ENCODE assay signal across 2 cellular contexts in the genomic region with DNA sequence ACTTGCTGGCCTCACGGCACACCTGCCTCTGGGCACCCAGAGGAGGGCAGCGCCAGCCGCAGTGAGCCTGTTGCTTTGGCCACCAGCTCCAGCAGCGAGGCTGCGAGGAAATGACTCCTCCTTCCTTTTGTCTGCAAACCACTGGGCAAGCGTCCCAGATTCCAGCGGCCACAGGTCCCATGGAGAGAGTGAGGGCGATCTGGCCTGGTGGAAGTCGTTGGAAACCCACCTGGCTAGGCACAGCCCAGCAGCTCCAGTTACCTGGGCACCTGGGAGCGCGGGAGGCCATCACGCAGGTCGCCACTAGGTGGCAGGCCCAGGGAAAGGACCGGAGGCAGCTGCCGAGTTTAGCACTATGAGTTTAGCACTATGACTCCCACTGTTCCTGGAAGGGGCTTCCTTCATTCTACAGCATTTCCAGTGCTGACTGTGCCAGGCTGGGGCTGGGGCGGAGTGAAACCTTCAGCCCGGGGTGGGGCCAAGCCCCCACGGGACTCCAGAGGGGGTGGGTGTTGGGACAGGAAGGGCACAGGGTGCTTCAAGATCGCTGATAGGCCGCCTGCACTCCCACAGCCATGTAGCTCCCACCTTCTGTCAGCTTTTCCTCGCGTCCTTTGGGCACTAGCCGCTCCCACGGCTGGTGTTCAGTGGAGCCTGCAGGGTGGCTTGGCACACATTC.
TF ChIP-seq lines count a peak whose summit lies in the region.

No MANE protein-coding gene starts in this region.

TF ChIP-seq in K562, 482 proteins besides CTCF, POLR2A, EP300 and RAD21 (continued from another document and continues in another):
- 0 out of 2 replicates have a peak, but pooled peaks have one; percentile 9 for TF ChIP-seq TEAD4 (IDR thresholded peaks at IDR 0.05; ENCODE audit: low read length)
- TF ChIP-seq TEAD4 (CRISPR knock-in tag; IDR thresholded peaks at IDR 0.05; ENCODE audit: borderline replicate concordance): no peak
- no peak for TF ChIP-seq PRDM10 (IDR thresholded peaks at IDR 0.05; ENCODE audit: partially characterized antibody)
- TF ChIP-seq, protein P1, sequence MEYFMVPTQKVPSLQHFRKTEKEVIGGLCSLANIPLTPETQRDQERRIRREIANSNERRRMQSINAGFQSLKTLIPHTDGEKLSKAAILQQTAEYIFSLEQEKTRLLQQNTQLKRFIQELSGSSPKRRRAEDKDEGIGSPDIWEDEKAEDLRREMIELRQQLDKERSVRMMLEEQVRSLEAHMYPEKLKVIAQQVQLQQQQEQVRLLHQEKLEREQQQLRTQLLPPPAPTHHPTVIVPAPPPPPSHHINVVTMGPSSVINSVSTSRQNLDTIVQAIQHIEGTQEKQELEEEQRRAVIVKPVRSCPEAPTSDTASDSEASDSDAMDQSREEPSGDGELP (CRISPR knock-in tag; IDR thresholded peaks at IDR 0.05; ENCODE audit: borderline replicate concordance): peak; percentile 54
- TF ChIP-seq FOSL1 (tag; conservative IDR thresholded peaks at IDR 0.05): no peak
- peak; percentile 11; the same call in 1 of the 2 replicates for TF ChIP-seq STAT5A (IDR thresholded peaks at IDR 0.05; ENCODE audit: borderline replicate concordance, low read length)
- 0 out of 4 replicates have a peak, but pooled peaks of 1 of the 2 experiments have one; percentile 47 for TF ChIP-seq RCOR1 (IDR thresholded peaks at IDR 0.05; ENCODE audit: borderline replicate concordance in 1 of 2, low read depth in 2 of 2, low read length in 2 of 2)
- TF ChIP-seq ZFP36 (IDR thresholded peaks at IDR 0.05; ENCODE audit: low read depth, low read length, partially characterized antibody): peak; percentile 20
- TF ChIP-seq SMAD4 (CRISPR knock-in tag; conservative IDR thresholded peaks at IDR 0.05): no peak
- no peak for TF ChIP-seq GATA2 (CRISPR knock-in tag; IDR thresholded peaks at IDR 0.05)
- TF ChIP-seq ZNF311 (CRISPR knock-in tag; IDR thresholded peaks at IDR 0.05): no peak
- no peak for TF ChIP-seq SRSF3 (IDR thresholded peaks at IDR 0.05; ENCODE audit: insufficient read depth, low read length)
- no peak for TF ChIP-seq ELK3 (CRISPR knock-in tag; IDR thresholded peaks at IDR 0.05)
- no peak for TF ChIP-seq ZNF699 (CRISPR knock-in tag; IDR thresholded peaks at IDR 0.05; ENCODE audit: insufficient replicate concordance)
- TF ChIP-seq ZBTB2 (IDR thresholded peaks at IDR 0.05): peak; percentile 16; the same call in 1 of the 2 replicates
- TF ChIP-seq TFAM (CRISPR knock-in tag; conservative IDR thresholded peaks at IDR 0.05): no peak
- peak; percentile 55 for TF ChIP-seq SP1 (CRISPR knock-in tag; IDR thresholded peaks at IDR 0.05)
- TF ChIP-seq ZNF444 (CRISPR knock-in tag; IDR thresholded peaks at IDR 0.05): no peak
- TF ChIP-seq, protein P2, sequence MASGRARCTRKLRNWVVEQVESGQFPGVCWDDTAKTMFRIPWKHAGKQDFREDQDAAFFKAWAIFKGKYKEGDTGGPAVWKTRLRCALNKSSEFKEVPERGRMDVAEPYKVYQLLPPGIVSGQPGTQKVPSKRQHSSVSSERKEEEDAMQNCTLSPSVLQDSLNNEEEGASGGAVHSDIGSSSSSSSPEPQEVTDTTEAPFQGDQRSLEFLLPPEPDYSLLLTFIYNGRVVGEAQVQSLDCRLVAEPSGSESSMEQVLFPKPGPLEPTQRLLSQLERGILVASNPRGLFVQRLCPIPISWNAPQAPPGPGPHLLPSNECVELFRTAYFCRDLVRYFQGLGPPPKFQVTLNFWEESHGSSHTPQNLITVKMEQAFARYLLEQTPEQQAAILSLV (tag; IDR thresholded peaks at IDR 0.05): no peak

TF ChIP-seq in HepG2, 621 proteins besides CTCF, POLR2A, EP300 and RAD21 (continued from another document and continues in another):
- TF ChIP-seq, protein P3, sequence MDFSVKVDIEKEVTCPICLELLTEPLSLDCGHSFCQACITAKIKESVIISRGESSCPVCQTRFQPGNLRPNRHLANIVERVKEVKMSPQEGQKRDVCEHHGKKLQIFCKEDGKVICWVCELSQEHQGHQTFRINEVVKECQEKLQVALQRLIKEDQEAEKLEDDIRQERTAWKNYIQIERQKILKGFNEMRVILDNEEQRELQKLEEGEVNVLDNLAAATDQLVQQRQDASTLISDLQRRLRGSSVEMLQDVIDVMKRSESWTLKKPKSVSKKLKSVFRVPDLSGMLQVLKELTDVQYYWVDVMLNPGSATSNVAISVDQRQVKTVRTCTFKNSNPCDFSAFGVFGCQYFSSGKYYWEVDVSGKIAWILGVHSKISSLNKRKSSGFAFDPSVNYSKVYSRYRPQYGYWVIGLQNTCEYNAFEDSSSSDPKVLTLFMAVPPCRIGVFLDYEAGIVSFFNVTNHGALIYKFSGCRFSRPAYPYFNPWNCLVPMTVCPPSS (IDR thresholded peaks at IDR 0.05): no peak
- TF ChIP-seq FOXA1 (IDR thresholded peaks at IDR 0.05) (no peak), FOXA1 (CRISPR knock-in tag; IDR thresholded peaks at IDR 0.05) (no peak), GATAD2A (CRISPR knock-in tag; IDR thresholded peaks at IDR 0.05) (peak; percentile 21; the same call in 1 of the 2 replicates), PTBP1 (IDR thresholded peaks at IDR 0.05; ENCODE audit: low read depth, low read length, poor library complexity, severe bottlenecking) (no peak), ATF1 (CRISPR knock-in tag; IDR thresholded peaks at IDR 0.05) (no peak), MLLT10 (CRISPR knock-in tag; IDR thresholded peaks at IDR 0.05) (no peak), ZBTB7A (CRISPR knock-in tag; IDR thresholded peaks at IDR 0.05) (no peak), KDM4B (CRISPR knock-in tag; IDR thresholded peaks at IDR 0.05) (no peak), ZNF20 (CRISPR knock-in tag; IDR thresholded peaks at IDR 0.05) (no peak), SIN3A (IDR thresholded peaks at IDR 0.05; ENCODE audit: borderline replicate concordance, low read depth, low read length) (no peak), GABPB1 (CRISPR knock-in tag; IDR thresholded peaks at IDR 0.05) (no peak), CHD4 (IDR thresholded peaks at IDR 0.05; ENCODE audit: borderline replicate concordance, low read length) (no peak), ZFP36L1 (CRISPR knock-in tag; IDR thresholded peaks at IDR 0.05) (no peak), ZNF550 (CRISPR knock-in tag; IDR thresholded peaks at IDR 0.05; ENCODE audit: borderline replicate concordance) (no peak), BCL6 (CRISPR knock-in tag; IDR thresholded peaks at IDR 0.05) (peak; percentile 51; the same call in 1 of the 2 replicates), ATF7 (IDR thresholded peaks at IDR 0.05) (no peak), ATF7 (CRISPR knock-in tag; IDR thresholded peaks at IDR 0.05) (no peak), ARID3A (IDR thresholded peaks at IDR 0.05; ENCODE audit: low read depth, low read length) (no peak), ZNF597 (CRISPR knock-in tag; IDR thresholded peaks at IDR 0.05) (no peak), LRRFIP1 (CRISPR knock-in tag; conservative IDR thresholded peaks at IDR 0.05) (no peak), MXD4 (CRISPR knock-in tag; IDR thresholded peaks at IDR 0.05) (no peak), ZNF441 (CRISPR knock-in tag; IDR thresholded peaks at IDR 0.05; ENCODE audit: borderline replicate concordance) (no peak), FOXP4 (CRISPR knock-in tag; IDR thresholded peaks at IDR 0.05) (no peak), NCOA1 (CRISPR knock-in tag; IDR thresholded peaks at IDR 0.05) (no peak)
- TF ChIP-seq, protein P4, sequence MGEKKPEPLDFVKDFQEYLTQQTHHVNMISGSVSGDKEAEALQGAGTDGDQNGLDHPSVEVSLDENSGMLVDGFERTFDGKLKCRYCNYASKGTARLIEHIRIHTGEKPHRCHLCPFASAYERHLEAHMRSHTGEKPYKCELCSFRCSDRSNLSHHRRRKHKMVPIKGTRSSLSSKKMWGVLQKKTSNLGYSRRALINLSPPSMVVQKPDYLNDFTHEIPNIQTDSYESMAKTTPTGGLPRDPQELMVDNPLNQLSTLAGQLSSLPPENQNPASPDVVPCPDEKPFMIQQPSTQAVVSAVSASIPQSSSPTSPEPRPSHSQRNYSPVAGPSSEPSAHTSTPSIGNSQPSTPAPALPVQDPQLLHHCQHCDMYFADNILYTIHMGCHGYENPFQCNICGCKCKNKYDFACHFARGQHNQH (CRISPR knock-in tag; IDR thresholded peaks at IDR 0.05): no peak
- TF ChIP-seq, protein P5, sequence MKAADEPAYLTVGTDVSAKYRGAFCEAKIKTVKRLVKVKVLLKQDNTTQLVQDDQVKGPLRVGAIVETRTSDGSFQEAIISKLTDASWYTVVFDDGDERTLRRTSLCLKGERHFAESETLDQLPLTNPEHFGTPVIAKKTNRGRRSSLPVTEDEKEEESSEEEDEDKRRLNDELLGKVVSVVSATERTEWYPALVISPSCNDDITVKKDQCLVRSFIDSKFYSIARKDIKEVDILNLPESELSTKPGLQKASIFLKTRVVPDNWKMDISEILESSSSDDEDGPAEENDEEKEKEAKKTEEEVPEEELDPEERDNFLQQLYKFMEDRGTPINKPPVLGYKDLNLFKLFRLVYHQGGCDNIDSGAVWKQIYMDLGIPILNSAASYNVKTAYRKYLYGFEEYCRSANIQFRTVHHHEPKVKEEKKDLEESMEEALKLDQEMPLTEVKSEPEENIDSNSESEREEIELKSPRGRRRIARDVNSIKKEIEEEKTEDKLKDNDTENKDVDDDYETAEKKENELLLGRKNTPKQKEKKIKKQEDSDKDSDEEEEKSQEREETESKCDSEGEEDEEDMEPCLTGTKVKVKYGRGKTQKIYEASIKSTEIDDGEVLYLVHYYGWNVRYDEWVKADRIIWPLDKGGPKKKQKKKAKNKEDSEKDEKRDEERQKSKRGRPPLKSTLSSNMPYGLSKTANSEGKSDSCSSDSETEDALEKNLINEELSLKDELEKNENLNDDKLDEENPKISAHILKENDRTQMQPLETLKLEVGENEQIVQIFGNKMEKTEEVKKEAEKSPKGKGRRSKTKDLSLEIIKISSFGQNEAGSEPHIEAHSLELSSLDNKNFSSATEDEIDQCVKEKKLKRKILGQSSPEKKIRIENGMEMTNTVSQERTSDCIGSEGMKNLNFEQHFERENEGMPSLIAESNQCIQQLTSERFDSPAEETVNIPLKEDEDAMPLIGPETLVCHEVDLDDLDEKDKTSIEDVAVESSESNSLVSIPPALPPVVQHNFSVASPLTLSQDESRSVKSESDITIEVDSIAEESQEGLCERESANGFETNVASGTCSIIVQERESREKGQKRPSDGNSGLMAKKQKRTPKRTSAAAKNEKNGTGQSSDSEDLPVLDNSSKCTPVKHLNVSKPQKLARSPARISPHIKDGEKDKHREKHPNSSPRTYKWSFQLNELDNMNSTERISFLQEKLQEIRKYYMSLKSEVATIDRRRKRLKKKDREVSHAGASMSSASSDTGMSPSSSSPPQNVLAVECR (CRISPR knock-in tag; IDR thresholded peaks at IDR 0.05; ENCODE audit: borderline replicate concordance): no peak
